22 cellular contexts compared by ENCODE assay signal in genomic region chr5:31343946-31344345, GRCh38.
"Had no signal": no experiment of that assay in that cellular context is flagged by ENCODE, and none has a peak within 500 bp of the region (broad histone marks: within the 10 kb centered on the region; RNA-seq: fewer than 3 reads in every experiment).

No MANE protein-coding gene starts in this region.

- DNase-seq: effector CD4-positive, alpha-beta T cell; endodermal cell; head of caudate nucleus; left colon; left ventricle myocardium superior; mesendoderm; naive B cell; psoas muscle; retina; right lobe of liver; stimulated activated CD4-positive, alpha-beta T cell treated with anti-CD3 and anti-CD28 coated beads, Interleukin-4, amount 100 ng/mL, for 24 hours; stimulated activated naive B cell treated with anti-CD40 and anti-IgM and Interleukin-4, amounts not matched to agents 10 μg/mL and 1 μg/mL and 100 μg/mL, for 72 hours; stimulated activated naive CD8-positive, alpha-beta T cell treated with anti-CD3 and anti-CD28 coated beads, Interleukin-15, amount 100 ng/mL, for 72 hours; testis; upper lobe of right lung had no signal

- H3K36me3 ChIP-seq: neutrophil, right lobe of liver, tibial nerve, upper lobe of right lung had no signal

- H3K79me2 ChIP-seq: hepatocyte had no signal

- H2AFZ ChIP-seq: hepatocyte had no signal

- H3K36me3 Mint-ChIP-seq: naive B cell; stimulated activated naive B cell treated with anti-CD40 and anti-IgM and Interleukin-4, amounts not matched to agents 10 μg/mL and 1 μg/mL and 100 μg/mL, for 72 hours had no signal

- H3K4me2 ChIP-seq: hepatocyte had no signal

- H3K4me1 Mint-ChIP-seq: endodermal cell; naive B cell; nephron; stimulated activated naive B cell treated with anti-CD40 and anti-IgM and Interleukin-4, amounts not matched to agents 10 μg/mL and 1 μg/mL and 100 μg/mL, for 72 hours; stimulated activated naive CD8-positive, alpha-beta T cell treated with anti-CD3 and anti-CD28 coated beads, Interleukin-15, amount 100 ng/mL, for 72 hours had no signal

- H3K27ac ChIP-seq: coronary artery, hepatocyte, neutrophil, psoas muscle, right lobe of liver, testis, tibial nerve, upper lobe of right lung had no signal

- H3K27me3 Mint-ChIP-seq: naive B cell; stimulated activated naive B cell treated with anti-CD40 and anti-IgM and Interleukin-4, amounts not matched to agents 10 μg/mL and 1 μg/mL and 100 μg/mL, for 72 hours; stimulated activated naive CD8-positive, alpha-beta T cell treated with anti-CD3 and anti-CD28 coated beads, Interleukin-15, amount 100 ng/mL, for 72 hours had no signal

- H3K27me3 ChIP-seq: hepatocyte, neutrophil, right lobe of liver, testis, tibial nerve, upper lobe of right lung had no signal

- H3K27ac Mint-ChIP-seq: endodermal cell; naive B cell; nephron; stimulated activated naive B cell treated with anti-CD40 and anti-IgM and Interleukin-4, amounts not matched to agents 10 μg/mL and 1 μg/mL and 100 μg/mL, for 72 hours; stimulated activated naive CD8-positive, alpha-beta T cell treated with anti-CD3 and anti-CD28 coated beads, Interleukin-15, amount 100 ng/mL, for 72 hours had no signal

- H3K4me3 Mint-ChIP-seq: endodermal cell; naive B cell; nephron; stimulated activated naive B cell treated with anti-CD40 and anti-IgM and Interleukin-4, amounts not matched to agents 10 μg/mL and 1 μg/mL and 100 μg/mL, for 72 hours; stimulated activated naive CD8-positive, alpha-beta T cell treated with anti-CD3 and anti-CD28 coated beads, Interleukin-15, amount 100 ng/mL, for 72 hours had no signal

- H3K4me1 ChIP-seq: psoas muscle, right lobe of liver, testis, tibial nerve, upper lobe of right lung had no signal

- ATAC-seq: esophagus mucosa; left colon; left ventricle myocardium superior; psoas muscle; right lobe of liver; stimulated activated naive B cell treated with anti-CD40 and anti-IgM and Interleukin-4, amounts not matched to agents 10 μg/mL and 1 μg/mL and 100 μg/mL, for 72 hours; stimulated activated naive CD8-positive, alpha-beta T cell treated with anti-CD3 and anti-CD28 coated beads, Interleukin-15, amount 100 ng/mL, for 72 hours; upper lobe of right lung had no signal

- H3K4me3 ChIP-seq: coronary artery, hepatocyte, lung, psoas muscle, right lobe of liver, testis, tibial nerve, upper lobe of right lung had no signal

- H3K9me3 Mint-ChIP-seq: stimulated activated naive B cell treated with anti-CD40 and anti-IgM and Interleukin-4, amounts not matched to agents 10 μg/mL and 1 μg/mL and 100 μg/mL, for 72 hours; stimulated activated naive CD8-positive, alpha-beta T cell treated with anti-CD3 and anti-CD28 coated beads, Interleukin-15, amount 100 ng/mL, for 72 hours had no signal

- H3K9me3 ChIP-seq: neutrophil, psoas muscle, right lobe of liver, testis, tibial nerve, upper lobe of right lung had no signal
